Comparison of ENCODE assay signal across 35 cellular contexts in the genomic region with DNA sequence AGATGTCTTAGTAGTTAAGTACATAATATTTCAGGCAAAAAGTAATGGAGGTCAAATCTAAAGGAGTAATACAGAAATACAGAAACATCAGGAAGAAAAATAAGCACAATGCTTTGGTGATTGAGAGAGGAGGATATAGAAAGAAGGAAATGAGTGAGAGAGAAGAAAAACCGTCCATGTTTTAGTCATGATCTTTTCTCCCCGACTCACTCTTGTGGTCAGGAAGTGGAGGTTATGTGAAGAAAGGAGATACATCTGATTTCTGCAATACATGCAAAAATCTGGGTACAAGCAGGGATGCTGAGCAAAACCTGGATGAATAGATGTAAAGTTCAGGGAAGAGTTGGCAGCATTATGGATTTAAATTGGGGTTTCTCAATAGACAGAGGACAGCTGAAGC.
"Had no signal": no experiment of that assay in that cellular context is flagged by ENCODE, and none has a peak within 500 bp of the region (broad histone marks: within the 10 kb centered on the region; RNA-seq: fewer than 3 reads in every experiment).

No MANE protein-coding gene starts in this region.

- DNase-seq: Karpas-422, Kasumi-1, MG63, MM.1S, MV-4-11, NCI-H1048, NCI-H1092, NCI-H1092 treated with DMSO at 0.1 percent for 48 hours, NCI-H1105, NCI-H1105 treated with DMSO at 0.1 percent for 48 hours, NCI-H1417, NCI-H1417 treated with DMSO at 0.1 percent for 48 hours, NCI-H1436, NCI-H1436 treated with DMSO at 0.1 percent for 48 hours, NCI-H146, NCI-H1694, NCI-H1694 treated with DMSO at 0.1 percent for 48 hours, NCI-H187, NCI-H187 treated with DMSO at 0.1 percent for 48 hours, NCI-H1930, NCI-H2029, NCI-H2029 treated with DMSO at 0.1 percent for 48 hours, NCI-H2081, NCI-H2081 treated with DMSO at 0.1 percent for 48 hours, NCI-H2107, NCI-H2171, NCI-H2171 treated with DMSO at 0.1 percent for 48 hours, NCI-H2227 treated with DMSO at 0.1 percent for 48 hours, NCI-H226, NCI-H345, NCI-H446, NCI-H446 treated with DMSO at 0.1 percent for 48 hours, NCI-H510A, NCI-H510A treated with DMSO at 0.1 percent for 48 hours, NCI-H524 had no signal

- H3K4me3 ChIP-seq: MG63 had no signal

- H3K9me3 ChIP-seq: MG63 had no signal

- H3K36me3 ChIP-seq: MG63 had no signal

- H3K27me3 ChIP-seq: MG63 had no signal
